Comparison of ENCODE assay signal across 24 cellular contexts in the genomic region with DNA sequence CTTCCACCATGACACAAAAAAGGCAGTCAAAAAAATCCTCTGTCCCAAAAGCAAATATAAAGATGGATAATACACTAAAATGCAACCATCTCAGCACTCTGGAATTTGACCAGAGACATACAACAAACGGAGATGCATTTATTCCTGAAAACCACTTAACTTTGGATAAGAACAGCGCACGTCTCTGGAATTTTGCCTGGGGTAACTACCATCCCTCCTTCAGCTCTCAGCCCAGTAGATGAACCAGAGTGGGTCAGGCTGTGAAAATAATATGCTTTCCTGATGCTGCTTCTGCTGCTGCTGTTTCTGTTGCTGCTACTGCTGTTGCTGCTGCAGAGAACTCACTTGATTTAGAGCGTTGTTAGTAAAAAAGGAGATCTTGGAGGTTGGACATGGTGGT.
"Had no signal": no experiment of that assay in that cellular context is flagged by ENCODE, and none has a peak within 500 bp of the region (broad histone marks: within the 10 kb centered on the region; RNA-seq: fewer than 3 reads in every experiment).

No MANE protein-coding gene starts in this region.

- H3K4me3 Mint-ChIP-seq: activated CD4-positive, alpha-beta T cell treated with anti-CD3 and anti-CD28 coated beads for 36 hours; activated CD8-positive, alpha-beta T cell treated with anti-CD3 and anti-CD28 coated beads for 36 hours; activated naive CD4-positive, alpha-beta T cell treated with anti-CD3 and anti-CD28 coated beads, Interleukin-2, amount 50 U/mL, for 24 hours; mesothelial cell of epicardium; nephron progenitor cell; stimulated activated naive CD8-positive, alpha-beta T cell treated with anti-CD3 and anti-CD28 coated beads, Interleukin-15, Interleukin-2, amounts not matched to agents 100 ng/mL and 50 ng/mL, for 24 hours; T-cell; type B pancreatic cell had no signal

- H3K27me3 Mint-ChIP-seq: activated CD4-positive, alpha-beta T cell treated with anti-CD3 and anti-CD28 coated beads for 36 hours; activated naive CD4-positive, alpha-beta T cell treated with anti-CD3 and anti-CD28 coated beads, Interleukin-2, amount 50 U/mL, for 24 hours; stimulated activated naive CD8-positive, alpha-beta T cell treated with anti-CD3 and anti-CD28 coated beads, Interleukin-15, Interleukin-2, amounts not matched to agents 100 ng/mL and 50 ng/mL, for 24 hours had no signal

- H3K4me1 ChIP-seq: adrenal gland, body of pancreas, esophagus squamous epithelium, sigmoid colon, spleen, suprapubic skin had no signal

- H3K36me3 Mint-ChIP-seq: type B pancreatic cell had no signal

- H3K27ac Mint-ChIP-seq: activated CD4-positive, alpha-beta T cell treated with anti-CD3 and anti-CD28 coated beads for 36 hours; activated CD8-positive, alpha-beta T cell treated with anti-CD3 and anti-CD28 coated beads for 36 hours; activated naive CD4-positive, alpha-beta T cell treated with anti-CD3 and anti-CD28 coated beads, Interleukin-2, amount 50 U/mL, for 24 hours; mesothelial cell of epicardium; nephron progenitor cell; stimulated activated naive CD8-positive, alpha-beta T cell treated with anti-CD3 and anti-CD28 coated beads, Interleukin-15, Interleukin-2, amounts not matched to agents 100 ng/mL and 50 ng/mL, for 24 hours; T-cell; type B pancreatic cell had no signal

- H3K36me3 ChIP-seq: adrenal gland, esophagus squamous epithelium, sigmoid colon, spleen, suprapubic skin had no signal

- H3K27me3 ChIP-seq: adrenal gland, body of pancreas, esophagus squamous epithelium, sigmoid colon, spleen, suprapubic skin had no signal

- ATAC-seq: activated CD4-positive, alpha-beta T cell treated with anti-CD3 and anti-CD28 coated beads for 36 hours; activated CD8-positive, alpha-beta T cell treated with anti-CD3 and anti-CD28 coated beads for 36 hours; body of pancreas; left ventricle myocardium superior; T-cell had no signal

- H3K27ac ChIP-seq: adrenal gland, body of pancreas, coronary artery, esophagus squamous epithelium, sigmoid colon, spleen, suprapubic skin, VCaP had no signal

- H3K9me3 ChIP-seq: body of pancreas, esophagus squamous epithelium, sigmoid colon, suprapubic skin had no signal

- H3K4me3 ChIP-seq: adrenal gland, body of pancreas, coronary artery, esophagus squamous epithelium, sigmoid colon, spleen, suprapubic skin had no signal

- DNase-seq: activated CD4-positive, alpha-beta T cell treated with anti-CD3 and anti-CD28 coated beads for 36 hours; activated CD8-positive, alpha-beta memory T cell treated with anti-CD3 and anti-CD28 coated beads, Interleukin-2, amount 50 U/mL, for 4 hours; activated CD8-positive, alpha-beta T cell treated with anti-CD3 and anti-CD28 coated beads for 36 hours; activated effector memory CD4-positive, alpha-beta T cell treated with anti-CD3 and anti-CD28 coated beads, Interleukin-2, amount 50 U/mL, for 16 hours; activated T-cell treated with anti-CD3 and anti-CD28 coated beads, Interleukin-2, amount 50 U/mL, for 48 hours; adrenal gland; body of pancreas; caudate nucleus; esophagus squamous epithelium; glutamatergic neuron; hypothalamus; kidney glomerular epithelial cell; left ventricle myocardium superior; nephron progenitor cell; sigmoid colon; spleen; T-cell had no signal

- H3K4me1 Mint-ChIP-seq: activated CD4-positive, alpha-beta T cell treated with anti-CD3 and anti-CD28 coated beads for 36 hours; mesothelial cell of epicardium; T-cell had no signal
